ENCODE assay signal across 20 cellular contexts in the genomic region with DNA sequence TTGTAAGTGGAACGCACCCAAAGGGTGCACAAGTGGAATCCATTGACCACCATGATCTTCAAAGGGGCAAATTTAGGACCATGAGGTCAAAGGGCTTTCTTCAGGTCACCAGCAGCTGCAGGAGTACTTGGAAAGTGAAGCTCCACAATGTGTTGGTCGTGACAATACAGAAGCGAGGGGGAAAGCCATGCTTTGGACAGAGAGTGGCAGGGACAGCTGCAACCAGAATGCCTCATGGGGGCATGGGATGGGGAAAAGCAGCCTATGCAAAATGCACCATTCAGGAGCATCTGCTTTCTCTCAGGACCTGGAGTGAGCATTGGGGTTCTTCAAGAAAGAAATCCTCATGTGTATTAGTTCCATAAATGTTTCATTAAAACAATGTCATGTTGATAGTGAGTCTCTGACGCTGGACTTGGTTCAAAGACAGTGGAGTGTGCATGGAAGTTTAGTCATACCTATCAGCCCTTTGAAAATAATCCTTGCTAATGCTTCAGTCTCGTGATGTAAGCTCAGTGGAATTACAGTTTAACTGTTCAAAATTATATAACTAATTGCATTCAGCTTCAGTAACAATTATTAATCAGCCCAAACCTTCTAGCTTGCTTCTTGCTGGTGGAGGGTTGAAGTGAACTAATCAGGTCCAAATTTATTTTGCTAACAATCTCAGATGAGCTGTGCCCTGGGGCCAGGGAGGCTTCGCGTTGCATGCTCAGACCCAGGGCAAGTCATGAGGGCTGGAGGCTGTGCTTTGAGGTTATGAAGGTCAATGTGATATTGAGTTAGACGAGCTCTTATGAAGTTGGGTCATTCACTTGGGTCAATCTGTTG. TPM values are rescaled to one million over a fixed set of nuclear protein-coding genes. Genes with fewer than 3 reads are reported as not detected.
"Had no signal": no experiment of that assay in that cellular context is flagged by ENCODE, and none has a peak within 500 bp of the region (broad histone marks: within the 10 kb centered on the region; RNA-seq: fewer than 3 reads in every experiment).

No MANE protein-coding gene starts in this region.

- H3K4me3 ChIP-seq: adrenal gland, body of pancreas, heart left ventricle, left ventricle myocardium inferior, sigmoid colon had no signal

- H3K9me3 Mint-ChIP-seq: activated naive CD4-positive, alpha-beta T cell treated with anti-CD3 and anti-CD28 coated beads for 36 hours; activated T-helper 17 cell treated with anti-CD3 and anti-CD28 coated beads, Interleukin-2, amount 50 U/mL, for 72 hours; memory B cell; nephron progenitor cell had no signal

- H3K27me3 ChIP-seq: adrenal gland, body of pancreas, heart left ventricle, sigmoid colon had no signal

- DNase-seq: activated CD4-positive, alpha-beta T cell treated with anti-CD3 and anti-CD28 coated beads for 48 hours; activated naive CD4-positive, alpha-beta T cell treated with anti-CD3 and anti-CD28 coated beads for 36 hours; adrenal gland; body of pancreas; dermis blood vessel endothelial cell; erythroblast; heart left ventricle; left ventricle myocardium inferior; nephron progenitor cell; sigmoid colon; stimulated activated CD4-positive, alpha-beta T cell treated with anti-CD3 and anti-CD28 coated beads, Interleukin-4, amount 100 ng/mL, for 1 hour; stimulated activated CD8-positive, alpha-beta memory T cell treated with anti-CD3 and anti-CD28 coated beads, Interleukin-4, amount 100 ng/mL, for 48 hours; stimulated activated naive CD8-positive, alpha-beta T cell treated with anti-CD3 and anti-CD28 coated beads, Interleukin-15, Interleukin-2, amounts not matched to agents 100 U/mL and 50 U/mL, for 24 hours; T-helper 1 cell had no signal

- H3K4me1 Mint-ChIP-seq: activated T-helper 17 cell treated with anti-CD3 and anti-CD28 coated beads, Interleukin-2, amount 50 U/mL, for 72 hours; memory B cell; WTC11 had no signal

- FAIRE-seq: keratinocyte, urothelium cell line had no signal

- H3K36me3 Mint-ChIP-seq: memory B cell, WTC11 had no signal

- H3K27ac Mint-ChIP-seq: activated naive CD4-positive, alpha-beta T cell treated with anti-CD3 and anti-CD28 coated beads for 36 hours; activated T-helper 17 cell treated with anti-CD3 and anti-CD28 coated beads, Interleukin-2, amount 50 U/mL, for 72 hours; memory B cell; nephron progenitor cell; WTC11 had no signal

- H3K4me3 Mint-ChIP-seq: activated naive CD4-positive, alpha-beta T cell treated with anti-CD3 and anti-CD28 coated beads for 36 hours; activated T-helper 17 cell treated with anti-CD3 and anti-CD28 coated beads, Interleukin-2, amount 50 U/mL, for 72 hours; memory B cell; nephron progenitor cell; WTC11 had no signal

- H3K36me3 ChIP-seq: adrenal gland, heart left ventricle, left ventricle myocardium inferior, sigmoid colon had no signal

RNA-seq across cellular contexts. Expression of a gene that starts 41.6 kb away (rescaled TPM):
- total RNA-seq: fibroblast of villous mesenchyme had no signal
